Comparison of ENCODE assay signal across 18 cellular contexts in genomic region chr3:129415830-129416229, GRCh38. TPM values are rescaled to one million over a fixed set of nuclear protein-coding genes. Genes with fewer than 3 reads are reported as not detected.
DNase-seq lines count a peak whose midpoint lies in the region; ATAC-seq, FAIRE-seq and TF ChIP-seq lines count a peak whose summit lies in the region.
"Had no signal": no experiment of that assay in that cellular context is flagged by ENCODE, and none has a peak within 500 bp of the region (broad histone marks: within the 10 kb centered on the region; RNA-seq: fewer than 3 reads in every experiment).

No MANE protein-coding gene starts in this region.

- in situ Hi-C loops in HepG2 (cut with HindIII; ENCODE audit: extremely low pct_ligation_motif_present, low pct_unique_long_range_greater_than_20kb), result no loop called here

- H3K4me2 ChIP-seq in HepG2 (ENCODE audit: low read depth, low read length), result peak overlapping the region; percentile 53
- H3K4me2 ChIP-seq: GM23338 had no signal

- H3K27ac ChIP-seq in HepG2 (ENCODE audit: extremely low read length, insufficient read depth, low read length) (peak overlapping the region; percentile 39), right lobe of liver (no peak overlapping the region), upper lobe of right lung (no peak overlapping the region)

- no peak overlapping the region for H3K9ac ChIP-seq in HepG2 (ENCODE audit: insufficient read depth, low read depth, low read length)

- no TSS peak for BruUV-seq in HepG2 (replicated peaks; lab: Mats Ljungman, UMichigan)

- H4K20me1 ChIP-seq in HepG2 (ENCODE audit: insufficient read depth, low read length), result no peaks in the 10 kb centered on the region

- H3K79me2 ChIP-seq in HepG2 (ENCODE audit: insufficient read depth, low read length), result no peaks in the 10 kb centered on the region

- POLR2A ChIA-PET in HepG2 (lab: Yijun Ruan, JAX), result interaction anchor here (0.8 kb wide), 1 partner anchor 16 kb away, joined by 4 read pairs; no protein-coding TSS in a partner anchor

- no peak overlapping the region for H2AFZ ChIP-seq in HepG2 (ENCODE audit: low read length)
- H2AFZ ChIP-seq: GM23338 had no signal

- WGBS in HepG2 (ENCODE audit: low lambda C conversion rate), result 12% methylated on average over 6 of the region's 6 CpGs
- 67% methylated on average over 1 of the region's 6 CpGs for WGBS in right lobe of liver (ENCODE audit: insufficient coverage, low coverage, low lambda C conversion rate, missing lambda C conversion rate)

- TF ChIP-seq RAD21 in HepG2 (CRISPR knock-in tag; IDR thresholded peaks at IDR 0.05), result no peak

- H3K4me3 ChIP-seq in HepG2 (replicated peaks in 1 of 3; ENCODE audit: insufficient read depth in 1 of 3, low read depth in 2 of 3, low read length in 3 of 3), result no peak overlapping the region
- H3K4me3 ChIP-seq in right lobe of liver, result no peak overlapping the region
- no peak overlapping the region for H3K4me3 ChIP-seq in upper lobe of right lung
- H3K4me3 ChIP-seq: GM12878, GM23338 had no signal

- H3K4me1 ChIP-seq in HepG2 (ENCODE audit: insufficient read depth, low read length) (peaks cover 75% of the 10 kb centered on the region), right lobe of liver (peaks cover 0 to 19% (median 5%) of the 10 kb centered on the region in 4 donors), upper lobe of right lung (peaks cover 4% of the 10 kb centered on the region)

- no peak for ATAC-seq in HepG2
- no peak for ATAC-seq in right lobe of liver
- no peak for ATAC-seq in sciatic nerve
- no peak for ATAC-seq in upper lobe of right lung
- ATAC-seq: GM12878, GM23338, HCT116 had no signal

- TF ChIP-seq POLR2A in HepG2 (IDR thresholded peaks at IDR 0.05; ENCODE audit: insufficient read depth in 1 of 2, low read depth in 2 of 2, low read length in 2 of 2), result no peak
- TF ChIP-seq POLR2A in right lobe of liver (IDR thresholded peaks at IDR 0.05), result no peak

- TF ChIP-seq EP300 in HepG2 (IDR thresholded peaks at IDR 0.05; ENCODE audit: low read depth in 2 of 2, low read length in 2 of 2), result no peak
- TF ChIP-seq EP300 in HepG2 (CRISPR knock-in tag; IDR thresholded peaks at IDR 0.05; ENCODE audit: borderline replicate concordance), result no peak

- DNase-seq in HepG2 (ENCODE audit: low spot score), result peak; percentile 45
- DNase-seq in right lobe of liver, result no peak
- peak; percentile 28 for DNase-seq in islet precursor cell
- peak; percentile 21 for DNase-seq in sciatic nerve (ENCODE audit: low spot score)
- DNase-seq in mucosa of gallbladder (ENCODE audit: low spot score), result no peak
- no peak for DNase-seq in kidney tubule cell (ENCODE audit: low spot score)
- DNase-seq in upper lobe of right lung, result no peak
- DNase-seq: 8988T; C1 segment of cervical spinal cord; Calu3; CD4-positive, alpha-beta memory T cell; COR-L47; DND-41; H9 had no signal

- TF ChIP-seq CTCF in HepG2 (CRISPR knock-in tag; IDR thresholded peaks at IDR 0.05) (no peak), right lobe of liver (IDR thresholded peaks at IDR 0.05) (no peak), upper lobe of right lung (IDR thresholded peaks at IDR 0.05) (no peak)

- H3K9me3 ChIP-seq in HepG2 (ENCODE audit: low read length), result no peaks in the 10 kb centered on the region
- no peaks in the 10 kb centered on the region for H3K9me3 ChIP-seq in right lobe of liver
- no peaks in the 10 kb centered on the region for H3K9me3 ChIP-seq in upper lobe of right lung

- intact Hi-C loops in HepG2 (cut with micrococcal nuclease; ENCODE audit: unreplicated experiment) (loop anchor here (5.0 kb wide), 1 partner anchor 459 kb away; no protein-coding TSS in a partner anchor), right lobe of liver (cut with DNase I) (no loop called here), sciatic nerve (cut with DNase I) (no loop called here), upper lobe of right lung (cut with DNase I) (no loop called here)

- CTCF ChIA-PET in HepG2 (lab: Yijun Ruan, JAX; ENCODE audit: low intra/inter-chr PET ratio, low total read pairs), result no interaction called here

- no peaks in the 10 kb centered on the region for H3K27me3 ChIP-seq in HepG2 (ENCODE audit: control insufficient read depth in 1 of 2, insufficient read depth in 2 of 2, low read length in 2 of 2)
- no peaks in the 10 kb centered on the region for H3K27me3 ChIP-seq in right lobe of liver
- H3K27me3 ChIP-seq in upper lobe of right lung, result no peaks in the 10 kb centered on the region

- no peaks in the 10 kb centered on the region for H3K36me3 ChIP-seq in HepG2 (replicated peaks in 1 of 2; ENCODE audit: control insufficient read depth in 1 of 2, insufficient read depth in 2 of 2, low read length in 2 of 2)
- no peaks in the 10 kb centered on the region for H3K36me3 ChIP-seq in right lobe of liver
- no peaks in the 10 kb centered on the region for H3K36me3 ChIP-seq in upper lobe of right lung

- peak; percentile 63 for FAIRE-seq in HepG2 (lab: Jason Lieb, UNC)
- FAIRE-seq: G401.6, GM12878 had no signal

RNA-seq across cellular contexts. Expression of gene EFCAB12, which starts 12.6 kb away (rescaled TPM):
- total RNA-seq in HepG2 (2016; rRNA removed; fragmentation: Illumina TruSeq; extraction: Trizol) (0.11 and 0.31 TPM in 2 replicates), right lobe of liver (1 to 10 TPM in 5 of 6 experiments, under 1 TPM in 1; 0.26 to 4.7 (median 2.0) TPM), sciatic nerve (0.40 TPM), mucosa of gallbladder (4.9 TPM), upper lobe of right lung (0.55 TPM)
- total RNA-seq in HepG2 (2016; cell fraction: cytosol; rRNA removed; fragmentation: Illumina TruSeq; extraction: Trizol; ENCODE audit: low read depth), result 0.18 TPM in 1 of 2 replicates, not detected in the other
- 0.07 and 0.26 TPM in 2 replicates for total RNA-seq in HepG2 (2016; cell fraction: insoluble cytoplasmic fraction; rRNA removed; fragmentation: Illumina TruSeq; extraction: Trizol)
- 0.14 and 0.15 TPM in 2 replicates for total RNA-seq in HepG2 (2016; cell fraction: membrane; rRNA removed; fragmentation: Illumina TruSeq; extraction: Trizol)
- total RNA-seq in HepG2 (2016; cell fraction: nucleus; rRNA removed; fragmentation: Illumina TruSeq; extraction: Trizol), result 0.34 and 0.50 TPM in 2 replicates
- polyA plus RNA-seq in HepG2 (2011; rRNA removed), result 2.4 and 2.9 TPM in 2 replicates
- 1.3 and 1.4 TPM in 2 replicates for polyA plus RNA-seq in HepG2 (2011; cell fraction: cytosol; rRNA removed)
- polyA plus RNA-seq in HepG2 (2011; cell fraction: nucleus; rRNA removed), result 9.6 and 10.2 TPM in 2 replicates
- polyA plus RNA-seq in HepG2 (2012), result 2.4 and 3.5 TPM in 2 replicates
- 0.06 and 0.17 TPM in 2 replicates for polyA plus RNA-seq in HepG2 (2016; cell fraction: cytosol; fragmentation: Illumina TruSeq; extraction: Trizol; ENCODE audit: low read depth)
- polyA plus RNA-seq in HepG2 (2016; cell fraction: insoluble cytoplasmic fraction; fragmentation: Illumina TruSeq; extraction: Trizol; ENCODE audit: low read depth), result 0.33 and 0.35 TPM in 2 replicates
- 0.15 and 0.24 TPM in 2 replicates for polyA plus RNA-seq in HepG2 (2016; cell fraction: membrane; fragmentation: Illumina TruSeq; extraction: Trizol; ENCODE audit: low read depth)
- 0.92 and 1.5 TPM in 2 replicates for polyA plus RNA-seq in HepG2 (2016; cell fraction: nucleus; fragmentation: Illumina TruSeq; extraction: Trizol; ENCODE audit: insufficient read depth, low read depth)
- 1.9 and 2.0 TPM in 2 replicates for polyA minus RNA-seq in HepG2 (2011; rRNA and poly(A)+ RNA removed; ENCODE audit: low replicate concordance)
- polyA minus RNA-seq in HepG2 (2011; cell fraction: cytosol; rRNA and poly(A)+ RNA removed), result 0.70 and 0.89 TPM in 2 replicates
- polyA minus RNA-seq in HepG2 (2011; cell fraction: nucleus; rRNA and poly(A)+ RNA removed), result 3.9 and 4.8 TPM in 2 replicates

RNA-seq across cellular contexts. Expression of gene MBD4, which starts 23.9 kb away (rescaled TPM):
- total RNA-seq in HepG2 (2016; rRNA removed; fragmentation: Illumina TruSeq; extraction: Trizol) (25.3 and 26.9 TPM in 2 replicates), right lobe of liver (10 to 100 TPM; 16.9 to 26.1 (median 25.3) TPM), sciatic nerve (30.6 TPM), mucosa of gallbladder (34.9 TPM), upper lobe of right lung (36.4 TPM)
- total RNA-seq in HepG2 (2016; cell fraction: cytosol; rRNA removed; fragmentation: Illumina TruSeq; extraction: Trizol; ENCODE audit: low read depth), result 5.2 and 7.0 TPM in 2 replicates
- 25.0 and 27.0 TPM in 2 replicates for total RNA-seq in HepG2 (2016; cell fraction: insoluble cytoplasmic fraction; rRNA removed; fragmentation: Illumina TruSeq; extraction: Trizol)
- 11.5 and 12.6 TPM in 2 replicates for total RNA-seq in HepG2 (2016; cell fraction: membrane; rRNA removed; fragmentation: Illumina TruSeq; extraction: Trizol)
- 30.2 and 35.1 TPM in 2 replicates for total RNA-seq in HepG2 (2016; cell fraction: nucleus; rRNA removed; fragmentation: Illumina TruSeq; extraction: Trizol)
- polyA plus RNA-seq in HepG2 (2011; rRNA removed), result 13.7 and 14.9 TPM in 2 replicates
- polyA plus RNA-seq in HepG2 (2011; cell fraction: cytosol; rRNA removed), result 4.8 and 4.9 TPM in 2 replicates
- polyA plus RNA-seq in HepG2 (2011; cell fraction: nucleus; rRNA removed), result 22.5 and 26.7 TPM in 2 replicates
- 10.8 and 12.2 TPM in 2 replicates for polyA plus RNA-seq in HepG2 (2012)
- polyA plus RNA-seq in HepG2 (2016; cell fraction: cytosol; fragmentation: Illumina TruSeq; extraction: Trizol; ENCODE audit: low read depth), result 1.9 and 2.1 TPM in 2 replicates
- 21.7 and 24.1 TPM in 2 replicates for polyA plus RNA-seq in HepG2 (2016; cell fraction: insoluble cytoplasmic fraction; fragmentation: Illumina TruSeq; extraction: Trizol; ENCODE audit: low read depth)
- 4.6 and 5.5 TPM in 2 replicates for polyA plus RNA-seq in HepG2 (2016; cell fraction: membrane; fragmentation: Illumina TruSeq; extraction: Trizol; ENCODE audit: low read depth)
- polyA plus RNA-seq in HepG2 (2016; cell fraction: nucleus; fragmentation: Illumina TruSeq; extraction: Trizol; ENCODE audit: insufficient read depth, low read depth), result 43.7 and 51.7 TPM in 2 replicates
- polyA minus RNA-seq in HepG2 (2011; rRNA and poly(A)+ RNA removed; ENCODE audit: low replicate concordance), result 6.9 and 16.7 TPM in 2 replicates
- polyA minus RNA-seq in HepG2 (2011; cell fraction: cytosol; rRNA and poly(A)+ RNA removed), result 4.8 and 6.9 TPM in 2 replicates
- 32.4 and 39.8 TPM in 2 replicates for polyA minus RNA-seq in HepG2 (2011; cell fraction: nucleus; rRNA and poly(A)+ RNA removed)

RNA-seq across cellular contexts. Expression of gene IFT122, which starts 24.2 kb away (rescaled TPM):
- total RNA-seq in HepG2 (2016; rRNA removed; fragmentation: Illumina TruSeq; extraction: Trizol) (10.3 and 10.8 TPM in 2 replicates), right lobe of liver (10 to 100 TPM in 4 of 6 experiments, 1 to 10 TPM in 2; 7.1 to 16.8 (median 11.5) TPM), sciatic nerve (49.7 TPM), mucosa of gallbladder (28.6 TPM), upper lobe of right lung (26.5 TPM)
- 1.7 and 3.1 TPM in 2 replicates for total RNA-seq in HepG2 (2016; cell fraction: cytosol; rRNA removed; fragmentation: Illumina TruSeq; extraction: Trizol; ENCODE audit: low read depth)
- total RNA-seq in HepG2 (2016; cell fraction: insoluble cytoplasmic fraction; rRNA removed; fragmentation: Illumina TruSeq; extraction: Trizol), result 9.7 and 10.0 TPM in 2 replicates
- total RNA-seq in HepG2 (2016; cell fraction: membrane; rRNA removed; fragmentation: Illumina TruSeq; extraction: Trizol), result 3.2 and 3.8 TPM in 2 replicates
- 13.1 and 17.6 TPM in 2 replicates for total RNA-seq in HepG2 (2016; cell fraction: nucleus; rRNA removed; fragmentation: Illumina TruSeq; extraction: Trizol)
- polyA plus RNA-seq in HepG2 (2011; rRNA removed), result 9.1 and 10.1 TPM in 2 replicates
- polyA plus RNA-seq in HepG2 (2011; cell fraction: cytosol; rRNA removed), result 6.0 and 7.1 TPM in 2 replicates
- polyA plus RNA-seq in HepG2 (2011; cell fraction: nucleus; rRNA removed), result 39.5 and 68.7 TPM in 2 replicates
- polyA plus RNA-seq in HepG2 (2012), result 8.5 and 8.9 TPM in 2 replicates
- polyA plus RNA-seq in HepG2 (2016; cell fraction: cytosol; fragmentation: Illumina TruSeq; extraction: Trizol; ENCODE audit: low read depth), result 1.0 and 2.0 TPM in 2 replicates
- 6.8 and 7.9 TPM in 2 replicates for polyA plus RNA-seq in HepG2 (2016; cell fraction: insoluble cytoplasmic fraction; fragmentation: Illumina TruSeq; extraction: Trizol; ENCODE audit: low read depth)
- polyA plus RNA-seq in HepG2 (2016; cell fraction: membrane; fragmentation: Illumina TruSeq; extraction: Trizol; ENCODE audit: low read depth), result 1.5 and 2.2 TPM in 2 replicates
- 31.1 and 32.0 TPM in 2 replicates for polyA plus RNA-seq in HepG2 (2016; cell fraction: nucleus; fragmentation: Illumina TruSeq; extraction: Trizol; ENCODE audit: insufficient read depth, low read depth)
- polyA minus RNA-seq in HepG2 (2011; rRNA and poly(A)+ RNA removed; ENCODE audit: low replicate concordance), result 44.2 and 53.6 TPM in 2 replicates
- 4.7 and 7.2 TPM in 2 replicates for polyA minus RNA-seq in HepG2 (2011; cell fraction: cytosol; rRNA and poly(A)+ RNA removed)
- 22.0 and 30.6 TPM in 2 replicates for polyA minus RNA-seq in HepG2 (2011; cell fraction: nucleus; rRNA and poly(A)+ RNA removed)

Comparison
In these comparisons a context has a peak if more than half of its experiments do, and no peak if none do; other contexts are left out.
1. DNase-seq: peak in HepG2 (single experiment), islet precursor cell (single experiment) and sciatic nerve (single experiment); none in right lobe of liver (0 of 3), mucosa of gallbladder (single experiment), kidney tubule cell (single experiment) and upper lobe of right lung (single experiment).